17 cellular contexts compared by ENCODE assay signal in genomic region chr2:176161817-176162626, GRCh38. TPM values are rescaled to one million over a fixed set of nuclear protein-coding genes. Genes with fewer than 3 reads are reported as not detected.
DNase-seq lines count a peak whose midpoint lies in the region; ATAC-seq and TF ChIP-seq lines count a peak whose summit lies in the region.
"Had no signal": no experiment of that assay in that cellular context is flagged by ENCODE, and none has a peak within 500 bp of the region (broad histone marks: within the 10 kb centered on the region; RNA-seq: fewer than 3 reads in every experiment).

No MANE protein-coding gene starts in this region.

- peak; percentile 17 for DNase-seq in ELF-1 (ENCODE audit: low read depth, low spot score)
- DNase-seq in amniotic epithelial cell (ENCODE audit: low read depth) = peak; percentile 7
- peak; percentile 47 for DNase-seq in fibroblast of villous mesenchyme (ENCODE audit: low read depth)
- no peak for DNase-seq in sciatic nerve (ENCODE audit: low spot score)
- DNase-seq in hepatic stellate cell (ENCODE audit: low spot score) = no peak
- DNase-seq in left ventricle myocardium inferior = no peak
- DNase-seq in prostate gland (ENCODE audit: low spot score) = no peak
- DNase-seq: activated CD8-positive, alpha-beta memory T cell treated with anti-CD3 and anti-CD28 coated beads, Interleukin-2, amount 10 ng/mL, durations not matched to agents 7 days and 5 days; activated naive CD4-positive, alpha-beta T cell treated with Interleukin-2 at 50 U/mL for 16 hours; CD4-positive, CD25-positive, alpha-beta regulatory T cell; cerebellar nuclear complex; esophagus squamous epithelium; MV-4-11; NCI-H2171 treated with DMSO at 0.1 percent for 48 hours; stimulated activated naive CD8-positive, alpha-beta T cell treated with anti-CD3 and anti-CD28 coated beads, Interleukin-15, amount 100 ng/mL, for 72 hours; WERI-Rb-1 had no signal

- H3K9me3 ChIP-seq in left ventricle myocardium inferior (replicated peaks) (no peaks in the 10 kb centered on the region), prostate gland (no peaks in the 10 kb centered on the region)
- H3K9me3 ChIP-seq: esophagus squamous epithelium had no signal

- peaks cover 44% of the 10 kb centered on the region for H3K4me1 ChIP-seq in left ventricle myocardium inferior
- no peaks in the 10 kb centered on the region for H3K4me1 ChIP-seq in prostate gland (replicated peaks)

- no peak for TF ChIP-seq POLR2A in prostate gland (IDR thresholded peaks at IDR 0.05)

- TF ChIP-seq CTCF in fibroblast of villous mesenchyme (IDR thresholded peaks at IDR 0.05; ENCODE audit: insufficient read depth, low read depth, low read length) (no peak), left ventricle myocardium inferior (IDR thresholded peaks at IDR 0.05; ENCODE audit: borderline replicate concordance) (no peak), prostate gland (IDR thresholded peaks at IDR 0.05) (no peak)

- no peaks in the 10 kb centered on the region for H3K36me3 ChIP-seq in left ventricle myocardium inferior
- H3K36me3 ChIP-seq in prostate gland = no peaks in the 10 kb centered on the region
- H3K36me3 ChIP-seq: esophagus squamous epithelium, WERI-Rb-1 had no signal

- ATAC-seq in sciatic nerve = peak; percentile 15
- ATAC-seq in HG03439 (IDR thresholded peaks at IDR 0.05; ENCODE audit: unreplicated experiment) = no peak
- ATAC-seq: activated CD8-positive, alpha-beta memory T cell treated with anti-CD3 and anti-CD28 coated beads, Interleukin-2, amount 10 ng/mL, durations not matched to agents 7 days and 5 days; stimulated activated naive CD8-positive, alpha-beta T cell treated with anti-CD3 and anti-CD28 coated beads, Interleukin-15, amount 100 ng/mL, for 72 hours had no signal

- H3K4me3 ChIP-seq in fibroblast of villous mesenchyme (ENCODE audit: low read depth, low read length) (no peak overlapping the region), left ventricle myocardium inferior (no peak overlapping the region), prostate gland (no peak overlapping the region)
- H3K4me3 ChIP-seq: esophagus squamous epithelium had no signal

- intact Hi-C loops in sciatic nerve (cut with DNase I) (no loop called here), left ventricle myocardium inferior (cut with micrococcal nuclease) (no loop called here), prostate gland (cut with DNase I) (no loop called here)

- 13% methylated on average over 22 of the region's 22 CpGs for WGBS in prostate gland

- H3K27ac ChIP-seq in left ventricle myocardium inferior (replicated peaks) (no peak overlapping the region), prostate gland (no peak overlapping the region)
- H3K27ac ChIP-seq: esophagus squamous epithelium, WERI-Rb-1 had no signal

- H3K27me3 ChIP-seq in left ventricle myocardium inferior (ENCODE audit: low read depth) = peaks cover 100% of the 10 kb centered on the region
- H3K27me3 ChIP-seq in prostate gland (replicated peaks; ENCODE audit: insufficient read depth) = peaks cover 65% of the 10 kb centered on the region

RNA-seq across cellular contexts. Expression of gene HOXD3, which starts 4.9 kb away (rescaled TPM):
- total RNA-seq in fibroblast of villous mesenchyme (14.5 and 21.6 TPM in 2 replicates), sciatic nerve (9.8 TPM), left ventricle myocardium inferior (not detected), prostate gland (1 to 10 TPM; 2.2 to 5.3 TPM)
- total RNA-seq: activated CD8-positive, alpha-beta memory T cell treated with anti-CD3 and anti-CD28 coated beads, Interleukin-2, amount 10 ng/mL, durations not matched to agents 7 days and 5 days; CD4-positive, CD25-positive, alpha-beta regulatory T cell had no signal

RNA-seq across cellular contexts. Expression of gene HOXD4, which starts 10.7 kb away (rescaled TPM):
- total RNA-seq in fibroblast of villous mesenchyme (5.5 and 7.8 TPM in 2 replicates), sciatic nerve (6.8 TPM), left ventricle myocardium inferior (not detected), prostate gland (1 to 10 TPM; 1.2 to 6.7 TPM)
- total RNA-seq: activated CD8-positive, alpha-beta memory T cell treated with anti-CD3 and anti-CD28 coated beads, Interleukin-2, amount 10 ng/mL, durations not matched to agents 7 days and 5 days; CD4-positive, CD25-positive, alpha-beta regulatory T cell had no signal

RNA-seq across cellular contexts. Expression of gene HOXD1, which starts 26.4 kb away (rescaled TPM):
- total RNA-seq in fibroblast of villous mesenchyme = under 0.01 and 0.32 TPM in 2 replicates
- total RNA-seq in sciatic nerve = 1.9 TPM
- total RNA-seq in left ventricle myocardium inferior = not detected
- total RNA-seq in prostate gland = 1 to 10 TPM; 2.3 to 6.1 TPM
- total RNA-seq: activated CD8-positive, alpha-beta memory T cell treated with anti-CD3 and anti-CD28 coated beads, Interleukin-2, amount 10 ng/mL, durations not matched to agents 7 days and 5 days; CD4-positive, CD25-positive, alpha-beta regulatory T cell had no signal

RNA-seq across cellular contexts. Expression of gene HOXD8, which starts 32.5 kb away (rescaled TPM):
- total RNA-seq in fibroblast of villous mesenchyme (11.9 and 15.5 TPM in 2 replicates), sciatic nerve (11.9 TPM), left ventricle myocardium inferior (0.14 TPM), prostate gland (10 to 100 TPM; 10.4 to 30.8 TPM)
- total RNA-seq: activated CD8-positive, alpha-beta memory T cell treated with anti-CD3 and anti-CD28 coated beads, Interleukin-2, amount 10 ng/mL, durations not matched to agents 7 days and 5 days; CD4-positive, CD25-positive, alpha-beta regulatory T cell had no signal

RNA-seq across cellular contexts. Expression of gene HOXD9, which starts 39.5 kb away (rescaled TPM):
- 10.6 and 11.2 TPM in 2 replicates for total RNA-seq in fibroblast of villous mesenchyme
- total RNA-seq in sciatic nerve = 4.9 TPM
- 0.16 TPM for total RNA-seq in left ventricle myocardium inferior
- total RNA-seq in prostate gland = 10 to 100 TPM in 1 of 2 donors, 1 to 10 TPM in 1; 5.9 to 29.1 TPM
- total RNA-seq: activated CD8-positive, alpha-beta memory T cell treated with anti-CD3 and anti-CD28 coated beads, Interleukin-2, amount 10 ng/mL, durations not matched to agents 7 days and 5 days; CD4-positive, CD25-positive, alpha-beta regulatory T cell had no signal

Comparison
In these comparisons a context has a peak if more than half of its experiments do, and no peak if none do; other contexts are left out.
1. DNase-seq: peak in ELF-1 (single experiment), amniotic epithelial cell (single experiment) and fibroblast of villous mesenchyme (single experiment); none in sciatic nerve (single experiment), hepatic stellate cell (single experiment), left ventricle myocardium inferior (single experiment) and prostate gland (single experiment).